Comparison of ENCODE assay signal across 1 cellular context in the genomic region with DNA sequence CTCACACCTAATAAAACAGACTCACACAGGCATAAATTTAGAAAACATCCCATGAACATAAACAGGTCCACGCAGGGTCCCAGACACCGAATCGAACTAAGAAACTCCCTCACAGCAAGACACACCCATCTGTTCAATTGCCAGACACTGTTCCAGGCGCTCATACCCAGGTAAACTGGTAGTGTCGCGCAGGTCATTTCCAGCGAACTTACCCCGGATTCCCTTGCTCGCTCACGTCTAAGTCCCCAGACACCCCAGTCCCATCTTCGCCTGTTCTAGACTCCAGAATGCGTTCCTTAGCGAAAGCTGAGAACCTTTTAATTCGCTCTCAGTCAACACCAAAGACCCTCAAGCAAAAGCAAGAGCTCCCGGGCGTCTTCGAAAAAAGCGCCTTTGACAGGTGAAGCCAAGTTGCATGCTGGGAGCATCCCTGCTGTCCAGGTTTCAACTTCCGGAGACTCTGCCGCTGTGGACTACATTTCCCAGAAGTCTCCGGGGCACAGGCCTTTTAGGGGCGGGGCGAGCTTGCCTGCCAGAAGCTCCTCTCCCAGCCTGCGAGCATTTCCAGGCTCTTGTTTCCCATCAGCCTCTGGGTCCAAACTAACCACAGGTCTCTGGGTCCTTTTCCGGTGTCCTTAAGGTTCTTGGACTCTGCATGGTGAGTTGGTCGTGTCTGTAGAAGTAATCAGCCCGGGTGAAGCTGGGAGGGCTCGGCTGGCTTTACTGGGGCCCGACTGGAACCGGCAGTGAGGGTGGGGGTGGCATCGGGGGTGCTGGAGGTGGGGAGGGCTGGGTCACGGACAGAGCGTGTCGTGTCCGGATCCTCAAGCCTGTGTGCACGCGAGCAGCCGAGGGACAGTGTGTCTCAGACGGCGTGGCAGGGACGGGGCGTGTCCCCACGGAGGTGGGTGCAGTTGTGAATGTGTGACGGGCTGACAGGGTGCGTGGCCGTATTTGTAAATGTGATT.
TF ChIP-seq lines count a peak whose summit lies in the region.

A gene (plus strand): TSS at position 535 of the 968 bp plus-strand sequence. CDS start 6,184 bp downstream, outside the sequence.

TF ChIP-seq in K562, 482 proteins besides CTCF, POLR2A, EP300 and RAD21 (continued from another document and continues in another):
- TF ChIP-seq, protein P1, sequence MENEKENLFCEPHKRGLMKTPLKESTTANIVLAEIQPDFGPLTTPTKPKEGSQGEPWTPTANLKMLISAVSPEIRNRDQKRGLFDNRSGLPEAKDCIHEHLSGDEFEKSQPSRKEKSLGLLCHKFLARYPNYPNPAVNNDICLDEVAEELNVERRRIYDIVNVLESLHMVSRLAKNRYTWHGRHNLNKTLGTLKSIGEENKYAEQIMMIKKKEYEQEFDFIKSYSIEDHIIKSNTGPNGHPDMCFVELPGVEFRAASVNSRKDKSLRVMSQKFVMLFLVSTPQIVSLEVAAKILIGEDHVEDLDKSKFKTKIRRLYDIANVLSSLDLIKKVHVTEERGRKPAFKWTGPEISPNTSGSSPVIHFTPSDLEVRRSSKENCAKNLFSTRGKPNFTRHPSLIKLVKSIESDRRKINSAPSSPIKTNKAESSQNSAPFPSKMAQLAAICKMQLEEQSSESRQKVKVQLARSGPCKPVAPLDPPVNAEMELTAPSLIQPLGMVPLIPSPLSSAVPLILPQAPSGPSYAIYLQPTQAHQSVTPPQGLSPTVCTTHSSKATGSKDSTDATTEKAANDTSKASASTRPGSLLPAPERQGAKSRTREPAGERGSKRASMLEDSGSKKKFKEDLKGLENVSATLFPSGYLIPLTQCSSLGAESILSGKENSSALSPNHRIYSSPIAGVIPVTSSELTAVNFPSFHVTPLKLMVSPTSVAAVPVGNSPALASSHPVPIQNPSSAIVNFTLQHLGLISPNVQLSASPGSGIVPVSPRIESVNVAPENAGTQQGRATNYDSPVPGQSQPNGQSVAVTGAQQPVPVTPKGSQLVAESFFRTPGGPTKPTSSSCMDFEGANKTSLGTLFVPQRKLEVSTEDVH (IDR thresholded peaks at IDR 0.05; ENCODE audit: low read depth, partially characterized antibody) = no peak
- 0 out of 2 replicates have a peak, but pooled peaks have one; percentile 20 for TF ChIP-seq SMC3 (conservative IDR thresholded peaks at IDR 0.05; ENCODE audit: insufficient read depth, low read depth, low read length)
- TF ChIP-seq, protein P2, sequence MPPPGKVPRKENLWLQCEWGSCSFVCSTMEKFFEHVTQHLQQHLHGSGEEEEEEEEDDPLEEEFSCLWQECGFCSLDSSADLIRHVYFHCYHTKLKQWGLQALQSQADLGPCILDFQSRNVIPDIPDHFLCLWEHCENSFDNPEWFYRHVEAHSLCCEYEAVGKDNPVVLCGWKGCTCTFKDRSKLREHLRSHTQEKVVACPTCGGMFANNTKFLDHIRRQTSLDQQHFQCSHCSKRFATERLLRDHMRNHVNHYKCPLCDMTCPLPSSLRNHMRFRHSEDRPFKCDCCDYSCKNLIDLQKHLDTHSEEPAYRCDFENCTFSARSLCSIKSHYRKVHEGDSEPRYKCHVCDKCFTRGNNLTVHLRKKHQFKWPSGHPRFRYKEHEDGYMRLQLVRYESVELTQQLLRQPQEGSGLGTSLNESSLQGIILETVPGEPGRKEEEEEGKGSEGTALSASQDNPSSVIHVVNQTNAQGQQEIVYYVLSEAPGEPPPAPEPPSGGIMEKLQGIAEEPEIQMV (tag; conservative IDR thresholded peaks at IDR 0.05; ENCODE audit: low read depth) = no peak
- 0 out of 2 replicates have a peak, but pooled peaks have one; percentile 17 for TF ChIP-seq MXI1 (IDR thresholded peaks at IDR 0.05; ENCODE audit: low read depth, low read length)
- TF ChIP-seq TBL1XR1 (IDR thresholded peaks at IDR 0.05; ENCODE audit: low read length in 2 of 2) = 0 out of 4 replicates have a peak, but pooled peaks of 1 of the 2 experiments have one; percentile 36
- 0 out of 2 replicates have a peak, but pooled peaks have one; percentile 24 for TF ChIP-seq CBX1 (IDR thresholded peaks at IDR 0.05; ENCODE audit: low read depth)
- TF ChIP-seq JUNB (CRISPR knock-in tag; conservative IDR thresholded peaks at IDR 0.05) = no peak
- TF ChIP-seq ETV5 (CRISPR knock-in tag; IDR thresholded peaks at IDR 0.05; ENCODE audit: low read depth) = 0 out of 2 replicates have a peak, but pooled peaks have one; percentile 11
- TF ChIP-seq CREM (IDR thresholded peaks at IDR 0.05; ENCODE audit: low read depth) = 0 out of 2 replicates have a peak, but pooled peaks have one; percentile 44
- TF ChIP-seq, protein P3, sequence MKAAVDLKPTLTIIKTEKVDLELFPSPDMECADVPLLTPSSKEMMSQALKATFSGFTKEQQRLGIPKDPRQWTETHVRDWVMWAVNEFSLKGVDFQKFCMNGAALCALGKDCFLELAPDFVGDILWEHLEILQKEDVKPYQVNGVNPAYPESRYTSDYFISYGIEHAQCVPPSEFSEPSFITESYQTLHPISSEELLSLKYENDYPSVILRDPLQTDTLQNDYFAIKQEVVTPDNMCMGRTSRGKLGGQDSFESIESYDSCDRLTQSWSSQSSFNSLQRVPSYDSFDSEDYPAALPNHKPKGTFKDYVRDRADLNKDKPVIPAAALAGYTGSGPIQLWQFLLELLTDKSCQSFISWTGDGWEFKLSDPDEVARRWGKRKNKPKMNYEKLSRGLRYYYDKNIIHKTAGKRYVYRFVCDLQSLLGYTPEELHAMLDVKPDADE (conservative IDR thresholded peaks at IDR 0.05; ENCODE audit: control insufficient read depth, low read depth, low read length) = peak; percentile 76; the same call in 1 of the 2 replicates
- no peak for TF ChIP-seq ZNF75A (CRISPR knock-in tag; IDR thresholded peaks at IDR 0.05)
- TF ChIP-seq, protein P4, sequence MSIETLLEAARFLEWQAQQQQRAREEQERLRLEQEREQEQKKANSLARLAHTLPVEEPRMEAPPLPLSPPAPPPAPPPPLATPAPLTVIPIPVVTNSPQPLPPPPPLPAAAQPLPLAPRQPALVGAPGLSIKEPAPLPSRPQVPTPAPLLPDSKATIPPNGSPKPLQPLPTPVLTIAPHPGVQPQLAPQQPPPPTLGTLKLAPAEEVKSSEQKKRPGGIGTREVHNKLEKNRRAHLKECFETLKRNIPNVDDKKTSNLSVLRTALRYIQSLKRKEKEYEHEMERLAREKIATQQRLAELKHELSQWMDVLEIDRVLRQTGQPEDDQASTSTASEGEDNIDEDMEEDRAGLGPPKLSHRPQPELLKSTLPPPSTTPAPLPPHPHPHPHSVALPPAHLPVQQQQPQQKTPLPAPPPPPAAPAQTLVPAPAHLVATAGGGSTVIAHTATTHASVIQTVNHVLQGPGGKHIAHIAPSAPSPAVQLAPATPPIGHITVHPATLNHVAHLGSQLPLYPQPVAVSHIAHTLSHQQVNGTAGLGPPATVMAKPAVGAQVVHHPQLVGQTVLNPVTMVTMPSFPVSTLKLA (conservative IDR thresholded peaks at IDR 0.05) = peak; percentile 70 to 78; a peak in 3 of 4 replicates
- TF ChIP-seq, protein P5, sequence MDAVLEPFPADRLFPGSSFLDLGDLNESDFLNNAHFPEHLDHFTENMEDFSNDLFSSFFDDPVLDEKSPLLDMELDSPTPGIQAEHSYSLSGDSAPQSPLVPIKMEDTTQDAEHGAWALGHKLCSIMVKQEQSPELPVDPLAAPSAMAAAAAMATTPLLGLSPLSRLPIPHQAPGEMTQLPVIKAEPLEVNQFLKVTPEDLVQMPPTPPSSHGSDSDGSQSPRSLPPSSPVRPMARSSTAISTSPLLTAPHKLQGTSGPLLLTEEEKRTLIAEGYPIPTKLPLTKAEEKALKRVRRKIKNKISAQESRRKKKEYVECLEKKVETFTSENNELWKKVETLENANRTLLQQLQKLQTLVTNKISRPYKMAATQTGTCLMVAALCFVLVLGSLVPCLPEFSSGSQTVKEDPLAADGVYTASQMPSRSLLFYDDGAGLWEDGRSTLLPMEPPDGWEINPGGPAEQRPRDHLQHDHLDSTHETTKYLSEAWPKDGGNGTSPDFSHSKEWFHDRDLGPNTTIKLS (IDR thresholded peaks at IDR 0.05; ENCODE audit: borderline replicate concordance, low read depth) = peak; percentile 67; the same call in 1 of the 2 replicates
- TF ChIP-seq, protein P6, sequence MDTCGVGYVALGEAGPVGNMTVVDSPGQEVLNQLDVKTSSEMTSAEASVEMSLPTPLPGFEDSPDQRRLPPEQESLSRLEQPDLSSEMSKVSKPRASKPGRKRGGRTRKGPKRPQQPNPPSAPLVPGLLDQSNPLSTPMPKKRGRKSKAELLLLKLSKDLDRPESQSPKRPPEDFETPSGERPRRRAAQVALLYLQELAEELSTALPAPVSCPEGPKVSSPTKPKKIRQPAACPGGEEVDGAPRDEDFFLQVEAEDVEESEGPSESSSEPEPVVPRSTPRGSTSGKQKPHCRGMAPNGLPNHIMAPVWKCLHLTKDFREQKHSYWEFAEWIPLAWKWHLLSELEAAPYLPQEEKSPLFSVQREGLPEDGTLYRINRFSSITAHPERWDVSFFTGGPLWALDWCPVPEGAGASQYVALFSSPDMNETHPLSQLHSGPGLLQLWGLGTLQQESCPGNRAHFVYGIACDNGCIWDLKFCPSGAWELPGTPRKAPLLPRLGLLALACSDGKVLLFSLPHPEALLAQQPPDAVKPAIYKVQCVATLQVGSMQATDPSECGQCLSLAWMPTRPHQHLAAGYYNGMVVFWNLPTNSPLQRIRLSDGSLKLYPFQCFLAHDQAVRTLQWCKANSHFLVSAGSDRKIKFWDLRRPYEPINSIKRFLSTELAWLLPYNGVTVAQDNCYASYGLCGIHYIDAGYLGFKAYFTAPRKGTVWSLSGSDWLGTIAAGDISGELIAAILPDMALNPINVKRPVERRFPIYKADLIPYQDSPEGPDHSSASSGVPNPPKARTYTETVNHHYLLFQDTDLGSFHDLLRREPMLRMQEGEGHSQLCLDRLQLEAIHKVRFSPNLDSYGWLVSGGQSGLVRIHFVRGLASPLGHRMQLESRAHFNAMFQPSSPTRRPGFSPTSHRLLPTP (IDR thresholded peaks at IDR 0.05; ENCODE audit: borderline replicate concordance, extremely low read depth, insufficient read length) = no peak
- TF ChIP-seq, protein P7, sequence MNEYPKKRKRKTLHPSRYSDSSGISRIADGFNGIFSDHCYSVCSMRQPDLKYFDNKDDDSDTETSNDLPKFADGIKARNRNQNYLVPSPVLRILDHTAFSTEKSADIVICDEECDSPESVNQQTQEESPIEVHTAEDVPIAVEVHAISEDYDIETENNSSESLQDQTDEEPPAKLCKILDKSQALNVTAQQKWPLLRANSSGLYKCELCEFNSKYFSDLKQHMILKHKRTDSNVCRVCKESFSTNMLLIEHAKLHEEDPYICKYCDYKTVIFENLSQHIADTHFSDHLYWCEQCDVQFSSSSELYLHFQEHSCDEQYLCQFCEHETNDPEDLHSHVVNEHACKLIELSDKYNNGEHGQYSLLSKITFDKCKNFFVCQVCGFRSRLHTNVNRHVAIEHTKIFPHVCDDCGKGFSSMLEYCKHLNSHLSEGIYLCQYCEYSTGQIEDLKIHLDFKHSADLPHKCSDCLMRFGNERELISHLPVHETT (CRISPR knock-in tag; conservative IDR thresholded peaks at IDR 0.05 in 1 of 2, IDR thresholded peaks at IDR 0.05 in 1 of 2) = peak in 1 of 2 experiments; percentile 61; a peak in 1 of 4 replicates
- TF ChIP-seq MYC (IDR thresholded peaks at IDR 0.05; ENCODE audit: low read depth, low read length) = peak; percentile 67
- no peak for TF ChIP-seq MYC (CRISPR knock-in tag; IDR thresholded peaks at IDR 0.05; ENCODE audit: borderline replicate concordance, low read depth)
